In the genomic region with DNA sequence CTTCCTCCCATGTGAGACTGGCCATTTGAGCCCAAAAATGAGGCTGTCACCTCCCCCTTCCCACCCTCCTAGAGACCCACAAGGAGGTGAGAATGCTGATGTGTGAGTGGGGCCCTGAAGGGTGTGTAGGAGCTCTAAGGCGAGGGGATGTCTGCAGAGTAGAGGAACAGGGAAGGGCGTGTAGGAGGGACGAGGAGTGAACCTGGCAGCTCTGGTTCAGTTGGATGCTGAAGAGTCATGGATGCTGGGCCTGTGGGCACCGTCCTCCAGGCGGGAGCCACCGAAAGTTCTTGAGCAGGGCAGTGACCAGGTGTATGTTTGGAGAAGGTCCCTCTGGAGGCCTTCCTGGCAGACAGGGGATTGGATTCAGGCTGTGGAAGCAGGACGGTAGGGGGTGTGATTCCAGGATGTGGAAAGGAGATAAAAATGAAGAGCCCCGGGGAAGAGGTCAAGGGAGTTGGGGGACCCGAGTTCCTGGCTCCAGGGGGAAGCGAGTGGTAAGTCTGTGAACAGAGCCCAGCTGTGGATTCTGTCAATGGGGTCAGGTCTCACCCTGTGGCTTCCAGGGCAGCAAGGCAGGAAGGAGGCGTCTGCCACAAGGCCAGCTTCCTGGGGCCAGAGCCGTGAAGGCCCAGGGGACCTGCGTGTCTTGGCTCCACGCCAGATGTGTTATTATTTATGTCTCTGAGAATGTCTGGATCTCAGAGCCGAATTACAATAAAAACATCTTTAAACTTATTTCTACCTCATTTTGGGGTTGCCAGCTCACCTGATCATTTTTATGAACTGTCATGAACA, we compare ENCODE assay signal across 32 cellular contexts. TPM values are rescaled to one million over a fixed set of nuclear protein-coding genes. Genes with fewer than 3 reads are reported as not detected.
DNase-seq lines count a peak whose midpoint lies in the region; ATAC-seq, FAIRE-seq and TF ChIP-seq lines count a peak whose summit lies in the region.
"Had no signal": no experiment of that assay in that cellular context is flagged by ENCODE, and none has a peak within 500 bp of the region (broad histone marks: within the 10 kb centered on the region; RNA-seq: fewer than 3 reads in every experiment).

No MANE protein-coding gene starts in this region.

- no peak overlapping the region for H2AK5ac ChIP-seq in neuronal stem cell (ENCODE audit: low read depth, low read length)

- H3K27ac Mint-ChIP-seq in activated naive CD4-positive, alpha-beta T cell treated with anti-CD3 and anti-CD28 coated beads, Interleukin-2, amount 50 U/mL, for 24 hours, result peak overlapping the region; percentile 35
- H3K27ac Mint-ChIP-seq: activated T-helper 1 cell treated with anti-CD3 and anti-CD28 coated beads, Interleukin-12 subunit alpha, Interleukin-12 subunit beta, Interleukin-2, Interleukin-4 antibody, amounts not matched to agents 30 ng/mL and 10 ng/mL and 1 ng/mL, durations not matched to agents 14 hours and 24 hours and 36 hours; CD4-positive, alpha-beta T cell; immature natural killer cell; stimulated activated naive B cell treated with anti-CD40 and anti-IgM and Interleukin-4, amounts not matched to agents 10 μg/mL and 1 μg/mL and 100 μg/mL, for 72 hours had no signal

- H3K4me1 ChIP-seq in neuronal stem cell (ENCODE audit: control insufficient read depth in 2 of 2, insufficient read depth in 1 of 2, low read depth in 1 of 2, low read length in 2 of 2), result peaks cover 6 to 14% of the 10 kb centered on the region in 2 donors

- H3K27ac ChIP-seq in neuronal stem cell (replicated peaks; ENCODE audit: low read length), result no peak overlapping the region
- H3K27ac ChIP-seq: left lung, ovary, Peyer's patch, spleen had no signal

- no peak overlapping the region for H3K4ac ChIP-seq in neuronal stem cell (ENCODE audit: low read length)

- no peak overlapping the region for H3K4me2 ChIP-seq in neuronal stem cell (ENCODE audit: insufficient read depth, low read length, poor library complexity, severe bottlenecking)

- H3K4me3 ChIP-seq in bronchial epithelial cell (ENCODE audit: low read depth, low read length) (no peak overlapping the region), neuronal stem cell (ENCODE audit: low read length in 2 of 2) (no peak overlapping the region)
- H3K4me3 ChIP-seq: left lung, ovary, Peyer's patch, spleen had no signal

- H3K4me3 Mint-ChIP-seq in activated naive CD4-positive, alpha-beta T cell treated with anti-CD3 and anti-CD28 coated beads, Interleukin-2, amount 50 U/mL, for 24 hours, result no peak overlapping the region
- H3K4me3 Mint-ChIP-seq: activated T-helper 1 cell treated with anti-CD3 and anti-CD28 coated beads, Interleukin-12 subunit alpha, Interleukin-12 subunit beta, Interleukin-2, Interleukin-4 antibody, amounts not matched to agents 30 ng/mL and 10 ng/mL and 1 ng/mL, durations not matched to agents 14 hours and 24 hours and 36 hours; CD4-positive, alpha-beta T cell; stimulated activated naive B cell treated with anti-CD40 and anti-IgM and Interleukin-4, amounts not matched to agents 10 μg/mL and 1 μg/mL and 100 μg/mL, for 72 hours had no signal

- H4K8ac ChIP-seq in neuronal stem cell (ENCODE audit: low read depth, low read length), result no peak overlapping the region

- peak overlapping the region; percentile 30 for H2BK15ac ChIP-seq in neuronal stem cell (ENCODE audit: low read length)

- H3K14ac ChIP-seq in neuronal stem cell (ENCODE audit: low read length), result no peak overlapping the region

- H3K23ac ChIP-seq in neuronal stem cell (ENCODE audit: low read depth, low read length, poor library complexity), result peak overlapping the region; percentile 5

- TF ChIP-seq CTCF in bronchial epithelial cell (IDR thresholded peaks at IDR 0.05; ENCODE audit: insufficient read depth, low read length, severe bottlenecking), result no peak

- peaks cover 0 to 6% of the 10 kb centered on the region in 2 donors for H3K9me3 ChIP-seq in neuronal stem cell (replicated peaks in 1 of 2; ENCODE audit: control insufficient read depth in 2 of 2, insufficient read depth in 1 of 2, low read depth in 1 of 2, low read length in 2 of 2)
- H3K9me3 ChIP-seq: left lung, ovary, Peyer's patch, spleen had no signal

- no peaks in the 10 kb centered on the region for H3K79me1 ChIP-seq in neuronal stem cell (ENCODE audit: low read depth, low read length)

- no peak overlapping the region for H2BK12ac ChIP-seq in neuronal stem cell (ENCODE audit: low read length)

- no peak overlapping the region for H3K18ac ChIP-seq in neuronal stem cell (ENCODE audit: low read length)

- H3K27me3 Mint-ChIP-seq in activated naive CD4-positive, alpha-beta T cell treated with anti-CD3 and anti-CD28 coated beads, Interleukin-2, amount 50 U/mL, for 24 hours, result peaks cover 12% of the 10 kb centered on the region

- DNase-seq in activated naive CD4-positive, alpha-beta T cell treated with Interleukin-2 at 50 U/mL for 16 hours, result no peak
- DNase-seq in NAMALWA (ENCODE audit: low spot score) (peak; percentile 47), bronchial epithelial cell (ENCODE audit: low read depth) (no peak), neuronal stem cell (ENCODE audit: low spot score) (no peak), T-helper 9 cell (no peak), activated T-cell treated with anti-CD3 and anti-CD28 coated beads for 4 hours (no peak)
- DNase-seq: activated CD4-positive, alpha-beta T cell treated with anti-CD3 and anti-CD28 coated beads for 4 hours; activated naive CD4-positive, alpha-beta T cell treated with anti-CD3 and anti-CD28 coated beads, Interleukin-2, amount 50 U/mL, for 16 hours; aorta; CD4-positive, alpha-beta T cell; DMS 273 treated with DMSO at 0.1 percent for 48 hours; effector memory CD4-positive, alpha-beta T cell; foreskin melanocyte; hippocampal formation; immature natural killer cell; IMR-90; left lung; naive thymus-derived CD8-positive, alpha-beta T cell; NCI-H1105 treated with DMSO at 0.1 percent for 48 hours; NCI-H2081 treated with DMSO at 0.1 percent for 48 hours; ovary; Peyer's patch; SIG-M5; spleen; stimulated activated CD4-positive, alpha-beta T cell treated with anti-CD3 and anti-CD28 coated beads, Interleukin-2, amount 100 ng/mL, for 48 hours; stimulated activated naive B cell treated with anti-CD40 and anti-IgM and Interleukin-4, amounts not matched to agents 10 μg/mL and 1 μg/mL and 100 μg/mL, for 72 hours had no signal

- H2AFZ ChIP-seq in neuronal stem cell (ENCODE audit: low read length), result no peak overlapping the region

- no peak for ATAC-seq in HG03521 (IDR thresholded peaks at IDR 0.05; ENCODE audit: unreplicated experiment)
- ATAC-seq: esophagus mucosa; left lung; naive thymus-derived CD8-positive, alpha-beta T cell; stimulated activated naive B cell treated with anti-CD40 and anti-IgM and Interleukin-4, amounts not matched to agents 10 μg/mL and 1 μg/mL and 100 μg/mL, for 72 hours had no signal

- H3K36me3 ChIP-seq in bronchial epithelial cell (ENCODE audit: control insufficient read depth, insufficient read depth, low read length) (no peaks in the 10 kb centered on the region), neuronal stem cell (replicated peaks in 1 of 2; ENCODE audit: control insufficient read depth in 2 of 2, insufficient read depth in 2 of 2, low read length in 2 of 2) (no peaks in the 10 kb centered on the region)
- H3K36me3 ChIP-seq: left lung, ovary, Peyer's patch, spleen had no signal

- FAIRE-seq in bronchial epithelial cell (lab: Jason Lieb, UNC), result peak; percentile 36

- H3K9ac ChIP-seq in neuronal stem cell (ENCODE audit: low read depth, low read length, poor library complexity), result no peak overlapping the region

- H4K91ac ChIP-seq in neuronal stem cell (ENCODE audit: low read depth, low read length, poor library complexity), result no peak overlapping the region

- H3K36me3 Mint-ChIP-seq in activated naive CD4-positive, alpha-beta T cell treated with anti-CD3 and anti-CD28 coated beads, Interleukin-2, amount 50 U/mL, for 24 hours, result no peaks in the 10 kb centered on the region
- H3K36me3 Mint-ChIP-seq: immature natural killer cell; naive thymus-derived CD8-positive, alpha-beta T cell had no signal

- peak overlapping the region; percentile 24 for H2BK5ac ChIP-seq in neuronal stem cell (ENCODE audit: low read length)

- H3K27me3 ChIP-seq in bronchial epithelial cell (ENCODE audit: control insufficient read depth, insufficient read depth, low read length), result peaks cover 42% of the 10 kb centered on the region
- H3K27me3 ChIP-seq in neuronal stem cell (ENCODE audit: control insufficient read depth in 3 of 3, insufficient read depth in 3 of 3, low read depth in 1 of 3, low read length in 3 of 3), result peaks cover 32 to 89% (median 89%) of the 10 kb centered on the region in 3 experiments

- no peak overlapping the region for H2BK120ac ChIP-seq in neuronal stem cell (ENCODE audit: low read depth, low read length)

- H3K4me1 Mint-ChIP-seq in activated naive CD4-positive, alpha-beta T cell treated with anti-CD3 and anti-CD28 coated beads, Interleukin-2, amount 50 U/mL, for 24 hours, result peaks cover 4% of the 10 kb centered on the region

- no peaks in the 10 kb centered on the region for H3K9me3 Mint-ChIP-seq in activated naive CD4-positive, alpha-beta T cell treated with anti-CD3 and anti-CD28 coated beads, Interleukin-2, amount 50 U/mL, for 24 hours
- H3K9me3 Mint-ChIP-seq: activated T-helper 1 cell treated with anti-CD3 and anti-CD28 coated beads, Interleukin-12 subunit alpha, Interleukin-12 subunit beta, Interleukin-2, Interleukin-4 antibody, amounts not matched to agents 30 ng/mL and 10 ng/mL and 1 ng/mL, durations not matched to agents 14 hours and 24 hours and 36 hours; CD4-positive, alpha-beta T cell; naive thymus-derived CD8-positive, alpha-beta T cell; stimulated activated naive B cell treated with anti-CD40 and anti-IgM and Interleukin-4, amounts not matched to agents 10 μg/mL and 1 μg/mL and 100 μg/mL, for 72 hours had no signal

- WGBS in neuronal stem cell (ENCODE audit: extremely low coverage in 2 of 2, insufficient read length in 2 of 2, insufficient replicate concordance in 1 of 2), 2 donors, result no CpG with 5 or more reads among the region's 15 CpGs

RNA-seq across cellular contexts. Expression of a gene that starts 7.9 kb away (rescaled TPM):
- 0.51 and 0.53 TPM in 2 replicates for total RNA-seq in bronchial epithelial cell
- polyA plus RNA-seq in neuronal stem cell (2013, experiment 1 of 2), result 0.21 TPM
- polyA plus RNA-seq in neuronal stem cell (2013, experiment 2 of 2), result 0.32 TPM
- total RNA-seq: activated T-helper 1 cell treated with anti-CD3 and anti-CD28 coated beads, Interleukin-12 subunit alpha, Interleukin-12 subunit beta, Interleukin-2, Interleukin-4 antibody, amounts not matched to agents 30 ng/mL and 10 ng/mL and 1 ng/mL, durations not matched to agents 14 hours and 24 hours and 36 hours; CD4-positive, alpha-beta T cell; naive thymus-derived CD8-positive, alpha-beta T cell; T-helper 1 cell treated with Interleukin-12 subunit alpha and Interleukin-12 subunit beta and Interleukin-4 antibody, amounts not matched to agents 30 ng/mL and 1 ng/mL, for 36 hours had no signal

RNA-seq across cellular contexts. Expression of a gene that starts 27.5 kb away (rescaled TPM):
- 116 and 128 TPM in 2 replicates for total RNA-seq in bronchial epithelial cell
- polyA plus RNA-seq in neuronal stem cell (2013, experiment 1 of 2), result 33.5 TPM
- 32.6 TPM for polyA plus RNA-seq in neuronal stem cell (2013, experiment 2 of 2)

RNA-seq across cellular contexts. Expression of a gene that starts 28.8 kb away (rescaled TPM):
- total RNA-seq in bronchial epithelial cell, result 4.5 and 6.8 TPM in 2 replicates
- polyA plus RNA-seq in neuronal stem cell (2013, experiment 1 of 2), result 22.0 TPM
- polyA plus RNA-seq in neuronal stem cell (2013, experiment 2 of 2), result 20.9 TPM

RNA-seq across cellular contexts. Expression of a gene that starts 34.7 kb away (rescaled TPM):
- total RNA-seq in bronchial epithelial cell, result 1.6 and 5.4 TPM in 2 replicates
- polyA plus RNA-seq in neuronal stem cell (2013, experiment 1 of 2), result 0.07 TPM
- polyA plus RNA-seq in neuronal stem cell (2013, experiment 2 of 2), result 0.03 TPM

RNA-seq across cellular contexts. Expression of a gene that starts 50.3 kb away (rescaled TPM):
- under 0.01 TPM in 1 of 2 replicates, not detected in the other for total RNA-seq in bronchial epithelial cell
- polyA plus RNA-seq in neuronal stem cell (2013, experiment 1 of 2), result not detected
- polyA plus RNA-seq in neuronal stem cell (2013, experiment 2 of 2), result 0.01 TPM
- total RNA-seq: activated T-helper 1 cell treated with anti-CD3 and anti-CD28 coated beads, Interleukin-12 subunit alpha, Interleukin-12 subunit beta, Interleukin-2, Interleukin-4 antibody, amounts not matched to agents 30 ng/mL and 10 ng/mL and 1 ng/mL, durations not matched to agents 14 hours and 24 hours and 36 hours; CD4-positive, alpha-beta T cell; esophagus mucosa; IMR-90; left lung; naive thymus-derived CD8-positive, alpha-beta T cell; NCI-H460; T-helper 1 cell treated with Interleukin-12 subunit alpha and Interleukin-12 subunit beta and Interleukin-4 antibody, amounts not matched to agents 30 ng/mL and 1 ng/mL, for 36 hours had no signal
- polyA plus RNA-seq: immature natural killer cell; IMR-90; naive thymus-derived CD8-positive, alpha-beta T cell had no signal
